13 cellular contexts compared by ENCODE assay signal in genomic region chr12:121861549-121862254, GRCh38. TPM values are rescaled to one million over a fixed set of nuclear protein-coding genes. Genes with fewer than 3 reads are reported as not detected.
DNase-seq lines count a peak whose midpoint lies in the region; ATAC-seq and TF ChIP-seq lines count a peak whose summit lies in the region.
"Had no signal": no experiment of that assay in that cellular context is flagged by ENCODE, and none has a peak within 500 bp of the region (broad histone marks: within the 10 kb centered on the region; RNA-seq: fewer than 3 reads in every experiment).

No MANE protein-coding gene starts in this region.

- no peak overlapping the region for H3K4me2 ChIP-seq in GM23338

- H3K4me3 Mint-ChIP-seq in GM23338: no peak overlapping the region
- no peak overlapping the region for H3K4me3 Mint-ChIP-seq in endodermal cell
- peak overlapping the region; percentile 57 for H3K4me3 Mint-ChIP-seq in osteocyte (ENCODE audit: unreplicated experiment)
- H3K4me3 Mint-ChIP-seq in activated CD4-positive, alpha-beta T cell treated with anti-CD3 and anti-CD28 coated beads for 36 hours: no peak overlapping the region
- H3K4me3 Mint-ChIP-seq: central memory CD8-positive, alpha-beta T cell had no signal

- H3K9me3 ChIP-seq in endodermal cell (ENCODE audit: control insufficient read depth, low read length): no peaks in the 10 kb centered on the region

- CTCF ChIA-PET in activated CD4-positive, alpha-beta T cell treated with anti-CD3 and anti-CD28 coated beads for 36 hours (lab: Charles Lee): no interaction called here

- DNase-seq in GM23338 (ENCODE audit: low spot score) (peak; percentile 2), NCI-H2171 treated with DMSO at 0.1 percent for 48 hours (lab: John Stamatoyannopoulos, UW) (peak; percentile 77), endodermal cell (no peak), osteocyte (ENCODE audit: extremely low spot score, unreplicated experiment) (no peak), LoVo (ENCODE audit: low spot score) (no peak), NCI-H1092 (lab: John Stamatoyannopoulos, UW) (no peak)
- DNase-seq in activated CD4-positive, alpha-beta T cell treated with anti-CD3 and anti-CD28 coated beads for 36 hours: no peak
- DNase-seq: head of caudate nucleus; NK-92 treated with Interleukin-12 subunit alpha and Interleukin-12 subunit beta, amount 100 ng/mL, for 24 hours had no signal

- H3K9me3 Mint-ChIP-seq in GM23338 (no peaks in the 10 kb centered on the region), endodermal cell (no peaks in the 10 kb centered on the region), osteocyte (ENCODE audit: unreplicated experiment) (no peaks in the 10 kb centered on the region)
- no peaks in the 10 kb centered on the region for H3K9me3 Mint-ChIP-seq in activated CD4-positive, alpha-beta T cell treated with anti-CD3 and anti-CD28 coated beads for 36 hours (ENCODE audit: low read depth)
- H3K9me3 Mint-ChIP-seq: central memory CD8-positive, alpha-beta T cell had no signal

- WGBS in endodermal cell (ENCODE audit: insufficient coverage in 1 of 2, insufficient read length in 1 of 2), 2 experiments: 70 to 75% methylated on average over 11 of the region's 11 CpGs

- ATAC-seq in GM23338: no peak
- ATAC-seq in HG03442 (IDR thresholded peaks at IDR 0.05; ENCODE audit: unreplicated experiment): no peak
- no peak for ATAC-seq in activated CD4-positive, alpha-beta T cell treated with anti-CD3 and anti-CD28 coated beads for 36 hours

- H3K4me3 ChIP-seq in GM23338 (no peak overlapping the region), endodermal cell (ENCODE audit: low read length) (no peak overlapping the region)
- H3K4me3 ChIP-seq: skin epidermis had no signal

- H3K27ac Mint-ChIP-seq in GM23338 (no peak overlapping the region), endodermal cell (no peak overlapping the region), osteocyte (ENCODE audit: unreplicated experiment) (peak overlapping the region; percentile 44)
- H3K27ac Mint-ChIP-seq in activated CD4-positive, alpha-beta T cell treated with anti-CD3 and anti-CD28 coated beads for 36 hours: no peak overlapping the region

- H3K27me3 Mint-ChIP-seq in GM23338 (ENCODE audit: insufficient read depth, low read depth, poor library complexity) (peaks cover 3% of the 10 kb centered on the region), endodermal cell (ENCODE audit: insufficient read depth) (no peaks in the 10 kb centered on the region), osteocyte (ENCODE audit: unreplicated experiment) (no peaks in the 10 kb centered on the region)
- H3K27me3 Mint-ChIP-seq in activated CD4-positive, alpha-beta T cell treated with anti-CD3 and anti-CD28 coated beads for 36 hours: no peaks in the 10 kb centered on the region
- H3K27me3 Mint-ChIP-seq: central memory CD8-positive, alpha-beta T cell had no signal

- intact Hi-C loops in activated CD4-positive, alpha-beta T cell treated with anti-CD3 and anti-CD28 coated beads for 36 hours (cut with DNase I, micrococcal nuclease): no loop called here

- H3K36me3 Mint-ChIP-seq in GM23338 (ENCODE audit: low read depth): no peaks in the 10 kb centered on the region
- no peaks in the 10 kb centered on the region for H3K36me3 Mint-ChIP-seq in endodermal cell (ENCODE audit: low read depth)
- H3K36me3 Mint-ChIP-seq in osteocyte (ENCODE audit: unreplicated experiment): no peaks in the 10 kb centered on the region
- no peaks in the 10 kb centered on the region for H3K36me3 Mint-ChIP-seq in activated CD4-positive, alpha-beta T cell treated with anti-CD3 and anti-CD28 coated beads for 36 hours (ENCODE audit: low read depth)

- peak overlapping the region; percentile 89 for H2AFZ ChIP-seq in GM23338

- H3K27me3 ChIP-seq in GM23338 (ENCODE audit: insufficient read depth): no peaks in the 10 kb centered on the region
- no peaks in the 10 kb centered on the region for H3K27me3 ChIP-seq in endodermal cell (ENCODE audit: control insufficient read depth, insufficient read depth, low read length, poor library complexity, severe bottlenecking)

- no peaks in the 10 kb centered on the region for H3K9me2 ChIP-seq in GM23338 (ENCODE audit: insufficient read depth)

- H3K27ac ChIP-seq in GM23338 (ENCODE audit: low read depth) (0 out of 2 replicates have a peak overlapping the region, but pooled peaks have one; percentile 2), endodermal cell (ENCODE audit: low read depth, low read length) (peak overlapping the region; percentile 53)

- H4K20me1 ChIP-seq in GM23338 (replicated peaks; ENCODE audit: insufficient read depth): no peaks in the 10 kb centered on the region

- H3K9ac ChIP-seq in endodermal cell (ENCODE audit: extremely low read depth, low read length, poor library complexity, severe bottlenecking): no peak overlapping the region

- peaks cover 4% of the 10 kb centered on the region; the same call in 1 of the 2 replicates for H3F3A ChIP-seq in GM23338 (replicated peaks; ENCODE audit: low read depth)

- H3K4me1 Mint-ChIP-seq in GM23338 (peaks cover 17% of the 10 kb centered on the region), endodermal cell (peaks cover 25% of the 10 kb centered on the region), osteocyte (ENCODE audit: unreplicated experiment) (peaks cover 22% of the 10 kb centered on the region)
- H3K4me1 Mint-ChIP-seq in activated CD4-positive, alpha-beta T cell treated with anti-CD3 and anti-CD28 coated beads for 36 hours: no peaks in the 10 kb centered on the region
- H3K4me1 Mint-ChIP-seq: central memory CD8-positive, alpha-beta T cell had no signal

- POLR2A ChIA-PET in activated CD4-positive, alpha-beta T cell treated with anti-CD3 and anti-CD28 coated beads for 36 hours (lab: Charles Lee): interaction anchor here (0.7 kb wide), 2 partner anchors 49 to 80 kb away, joined by 3 read pairs; no protein-coding TSS in a partner anchor

- TF ChIP-seq CTCF in GM23338 (conservative IDR thresholded peaks at IDR 0.05; ENCODE audit: low read depth in 2 of 2) (no peak), endodermal cell (conservative IDR thresholded peaks at IDR 0.05) (no peak), osteocyte (IDR thresholded peaks at IDR 0.05) (no peak)

- H3K36me3 ChIP-seq in GM23338 (ENCODE audit: insufficient read depth) (no peaks in the 10 kb centered on the region), endodermal cell (ENCODE audit: control insufficient read depth, insufficient read depth, low read length) (no peaks in the 10 kb centered on the region)

- no peaks in the 10 kb centered on the region for H3K79me2 ChIP-seq in GM23338 (replicated peaks; ENCODE audit: insufficient read depth)

- peaks cover 4% of the 10 kb centered on the region; the same call in 1 of the 2 replicates for H3K4me1 ChIP-seq in GM23338 (ENCODE audit: insufficient read depth)
- peaks cover 10% of the 10 kb centered on the region for H3K4me1 ChIP-seq in endodermal cell (ENCODE audit: control insufficient read depth, insufficient read depth, low read length)

TF ChIP-seq in GM23338, 12 proteins besides CTCF, POLR2A, EP300 and RAD21:
- TF ChIP-seq CREB1 (CRISPR knock-in tag; IDR thresholded peaks at IDR 0.05; ENCODE audit: low read depth) (no peak), POLR2AphosphoS5 (IDR thresholded peaks at IDR 0.05; ENCODE audit: low read depth) (no peak), EZH2phosphoT487 (IDR thresholded peaks at IDR 0.05; ENCODE audit: unreplicated experiment) (no peak), EZH2 (IDR thresholded peaks at IDR 0.05; ENCODE audit: low read depth, unreplicated experiment) (no peak)

RNA-seq across cellular contexts. Expression of gene HPD, which starts 3.0 kb away (rescaled TPM):
- not detected in 2 replicates for total RNA-seq in GM23338 (2014; rRNA removed; shearing (Covaris generic))
- polyA plus RNA-seq in GM23338 (2016; fragmentation: Nextera tagmentation; extraction: Ambion mirVana): 0.21 TPM in 1 of 2 replicates, not detected in the other
- total RNA-seq in endodermal cell (under 1 TPM; 0.55 to 0.71 TPM), osteocyte (not detected in 2 replicates)
- 0.32 TPM for polyA plus RNA-seq in endodermal cell (2013, experiment 1 of 2)
- polyA plus RNA-seq in endodermal cell (2013, experiment 2 of 2): 0.21 TPM
- total RNA-seq in activated CD4-positive, alpha-beta T cell treated with anti-CD3 and anti-CD28 coated beads for 36 hours: not detected
- total RNA-seq: T-helper 2 cell treated with Interferon-gamma antibody and Interleukin-4, amounts not matched to agents 100 ng/mL and 5 ng/mL, for 36 hours had no signal

RNA-seq across cellular contexts. Expression of gene PSMD9, which starts 26.9 kb away (rescaled TPM):
- 36.3 and 48.2 TPM in 2 replicates for total RNA-seq in GM23338 (2014; rRNA removed; shearing (Covaris generic))
- 28.1 and 32.7 TPM in 2 replicates for polyA plus RNA-seq in GM23338 (2016; fragmentation: Nextera tagmentation; extraction: Ambion mirVana)
- total RNA-seq in endodermal cell (10 to 100 TPM; 41.4 to 50.9 TPM), osteocyte (58.0 and 63.5 TPM in 2 replicates)
- polyA plus RNA-seq in endodermal cell (2013, experiment 1 of 2): 52.0 TPM
- polyA plus RNA-seq in endodermal cell (2013, experiment 2 of 2): 53.1 TPM
- 10 to 100 TPM; 50.4 to 56.2 TPM for total RNA-seq in activated CD4-positive, alpha-beta T cell treated with anti-CD3 and anti-CD28 coated beads for 36 hours

RNA-seq across cellular contexts. Expression of gene CFAP251, which starts 56.7 kb away (rescaled TPM):
- total RNA-seq in GM23338 (2014; rRNA removed; shearing (Covaris generic)): 1.6 and 2.5 TPM in 2 replicates
- 0.70 and 1.4 TPM in 2 replicates for polyA plus RNA-seq in GM23338 (2016; fragmentation: Nextera tagmentation; extraction: Ambion mirVana)
- 10 to 100 TPM in 1 of 2 donors, 1 to 10 TPM in 1; 3.4 to 11.2 TPM for total RNA-seq in endodermal cell
- 2.8 TPM for polyA plus RNA-seq in endodermal cell (2013, experiment 1 of 2)
- polyA plus RNA-seq in endodermal cell (2013, experiment 2 of 2): 2.8 TPM
- total RNA-seq in osteocyte: 2.4 and 2.6 TPM in 2 replicates
- total RNA-seq in activated CD4-positive, alpha-beta T cell treated with anti-CD3 and anti-CD28 coated beads for 36 hours: under 1 TPM; 0.59 to 0.65 TPM

RNA-seq across cellular contexts. Expression of gene SETD1B, which starts 57.9 kb away (rescaled TPM):
- total RNA-seq in GM23338 (2014; rRNA removed; shearing (Covaris generic)): 8.7 and 8.9 TPM in 2 replicates
- polyA plus RNA-seq in GM23338 (2016; fragmentation: Nextera tagmentation; extraction: Ambion mirVana): 3.1 and 3.4 TPM in 2 replicates
- total RNA-seq in endodermal cell (10 to 100 TPM; 30.7 to 32.6 TPM), osteocyte (21.0 and 21.8 TPM in 2 replicates)
- polyA plus RNA-seq in endodermal cell (2013, experiment 1 of 2): 10.6 TPM
- 10.3 TPM for polyA plus RNA-seq in endodermal cell (2013, experiment 2 of 2)
- 10 to 100 TPM; 13.7 to 14.0 TPM for total RNA-seq in activated CD4-positive, alpha-beta T cell treated with anti-CD3 and anti-CD28 coated beads for 36 hours

Comparison
In these comparisons a context has a peak if more than half of its experiments do, and no peak if none do; other contexts are left out.
1. DNase-seq: peak in GM23338 (single experiment) and NCI-H2171 treated with DMSO at 0.1 percent for 48 hours (single experiment); none in endodermal cell (single experiment), osteocyte (single experiment), LoVo (single experiment), activated CD4-positive, alpha-beta T cell treated with anti-CD3 and anti-CD28 coated beads for 36 hours (single experiment) and NCI-H1092 (single experiment).